ENCODE assay signal across 15 cellular contexts in genomic region chr16:27439273-27440018, GRCh38. TPM values are rescaled to one million over a fixed set of nuclear protein-coding genes. Genes with fewer than 3 reads are reported as not detected.
A peak's percentile ranks its signal among the peaks of the same experiment; 100 is the strongest.
DNase-seq lines count a peak whose midpoint lies in the region; ATAC-seq, FAIRE-seq and TF ChIP-seq lines count a peak whose summit lies in the region.
"Had no signal": no experiment of that assay in that cellular context is flagged by ENCODE, and none has a peak within 500 bp of the region (broad histone marks: within the 10 kb centered on the region; RNA-seq: fewer than 3 reads in every experiment).

No MANE protein-coding gene starts in this region.

- H3K36me3 Mint-ChIP-seq in activated naive CD8-positive, alpha-beta T cell treated with anti-CD3 and anti-CD28 coated beads, Interleukin-2, amount 10 ng/mL, durations not matched to agents 7 days and 5 days: peaks cover 51% of the 10 kb centered on the region
- H3K36me3 Mint-ChIP-seq in naive thymus-derived CD8-positive, alpha-beta T cell: peaks cover 6 to 96% (median 43%) of the 10 kb centered on the region in 3 donors

- H3K36me3 ChIP-seq in BLaER1 treated with 17β-estradiol and CSF1 and Interleukin-3, amounts not matched to agents 10 nM and 100 nM: peaks cover 31 to 99% (median 52%) of the 10 kb centered on the region in 11 experiments
- H3K36me3 ChIP-seq: pancreas had no signal

- FAIRE-seq in GM12892 (lab: Jason Lieb, UNC): peak; percentile 48
- FAIRE-seq: keratinocyte, pancreas had no signal

- no peak for TF ChIP-seq POLR2A in GM12892 (IDR thresholded peaks at IDR 0.05; ENCODE audit: low read depth, low read length)

- peak overlapping the region in 1 of 11 experiments; percentile 25; a peak in 1 of 22 replicates for H3K27ac ChIP-seq in BLaER1 treated with 17β-estradiol and CSF1 and Interleukin-3, amounts not matched to agents 10 nM and 100 nM
- H3K27ac ChIP-seq: pancreas had no signal

- peaks cover 1 to 30% (median 24%) of the 10 kb centered on the region in 10 experiments; a peak in 19 of 20 replicates for H3K4me1 ChIP-seq in BLaER1 treated with 17β-estradiol and CSF1 and Interleukin-3, amounts not matched to agents 10 nM and 100 nM
- H3K4me1 ChIP-seq: pancreas had no signal

- no peaks in the 10 kb centered on the region for H3K27me3 ChIP-seq in BLaER1 treated with 17β-estradiol and CSF1 and Interleukin-3, amounts not matched to agents 10 nM and 100 nM
- H3K27me3 ChIP-seq: pancreas had no signal

- peaks cover 8 to 19% (median 11%) of the 10 kb centered on the region in 11 experiments for H3K9me3 ChIP-seq in BLaER1 treated with 17β-estradiol and CSF1 and Interleukin-3, amounts not matched to agents 10 nM and 100 nM (replicated peaks in 1 of 11)
- H3K9me3 ChIP-seq: pancreas had no signal

- peak overlapping the region; percentile 43 for H3K27ac Mint-ChIP-seq in activated naive CD8-positive, alpha-beta T cell treated with anti-CD3 and anti-CD28 coated beads, Interleukin-2, amount 10 ng/mL, durations not matched to agents 7 days and 5 days
- H3K27ac Mint-ChIP-seq in naive thymus-derived CD8-positive, alpha-beta T cell: peak overlapping the region in 9 of 10 donors; percentile 1 to 80 (median 60)

- H3K9ac ChIP-seq in BLaER1 treated with 17β-estradiol and CSF1 and Interleukin-3, amounts not matched to agents 10 nM and 100 nM: 0 out of 22 replicates have a peak overlapping the region, but pooled peaks of 1 of the 11 experiments have one; percentile 4

- peaks cover 6% of the 10 kb centered on the region for H3K4me1 Mint-ChIP-seq in activated naive CD8-positive, alpha-beta T cell treated with anti-CD3 and anti-CD28 coated beads, Interleukin-2, amount 10 ng/mL, durations not matched to agents 7 days and 5 days
- peaks cover 8 to 20% (median 12%) of the 10 kb centered on the region in 4 donors for H3K4me1 Mint-ChIP-seq in naive thymus-derived CD8-positive, alpha-beta T cell

- H3K9me3 Mint-ChIP-seq in activated naive CD8-positive, alpha-beta T cell treated with anti-CD3 and anti-CD28 coated beads, Interleukin-2, amount 10 ng/mL, durations not matched to agents 7 days and 5 days: peaks cover 1% of the 10 kb centered on the region
- peaks cover 0 to 2% (median 0%) of the 10 kb centered on the region in 9 donors for H3K9me3 Mint-ChIP-seq in naive thymus-derived CD8-positive, alpha-beta T cell

- no peak for ATAC-seq in activated naive CD8-positive, alpha-beta T cell treated with anti-CD3 and anti-CD28 coated beads, Interleukin-2, amount 10 ng/mL, durations not matched to agents 7 days and 5 days (ENCODE audit: low read depth)
- ATAC-seq in naive thymus-derived CD8-positive, alpha-beta T cell: no peak
- ATAC-seq in GM21367 (IDR thresholded peaks at IDR 0.05; ENCODE audit: unreplicated experiment) (no peak), GM21390 (IDR thresholded peaks at IDR 0.05; ENCODE audit: unreplicated experiment) (no peak)
- ATAC-seq: pancreas had no signal

- no peaks in the 10 kb centered on the region for H3K27me3 Mint-ChIP-seq in activated naive CD8-positive, alpha-beta T cell treated with anti-CD3 and anti-CD28 coated beads, Interleukin-2, amount 10 ng/mL, durations not matched to agents 7 days and 5 days
- no peaks in the 10 kb centered on the region for H3K27me3 Mint-ChIP-seq in naive thymus-derived CD8-positive, alpha-beta T cell

- POLR2A ChIA-PET in activated naive CD8-positive, alpha-beta T cell treated with anti-CD3 and anti-CD28 coated beads, Interleukin-2, amount 10 ng/mL, durations not matched to agents 7 days and 5 days (lab: Charles Lee): no interaction called here
- POLR2A ChIA-PET in naive thymus-derived CD8-positive, alpha-beta T cell (lab: Charles Lee): no interaction called here

- H3K4me3 Mint-ChIP-seq in activated naive CD8-positive, alpha-beta T cell treated with anti-CD3 and anti-CD28 coated beads, Interleukin-2, amount 10 ng/mL, durations not matched to agents 7 days and 5 days: no peak overlapping the region
- H3K4me3 Mint-ChIP-seq in naive thymus-derived CD8-positive, alpha-beta T cell: no peak overlapping the region

- H4K20me1 ChIP-seq in BLaER1 treated with 17β-estradiol and CSF1 and Interleukin-3, amounts not matched to agents 10 nM and 100 nM: peaks cover 0 to 79% (median 0%) of the 10 kb centered on the region in 11 experiments; a peak in 6 of 22 replicates

- DNase-seq in GM12892 (ENCODE audit: insufficient read length): no peak
- DNase-seq in activated naive CD8-positive, alpha-beta T cell treated with anti-CD3 and anti-CD28 coated beads, Interleukin-2, amount 10 ng/mL, durations not matched to agents 7 days and 5 days: peak; percentile 16
- DNase-seq in naive thymus-derived CD8-positive, alpha-beta T cell: no peak
- DNase-seq in NOMO-1 (lab: John Stamatoyannopoulos, UW; ENCODE audit: unreplicated experiment in 2 of 2): no peak
- DNase-seq in DMS153 (lab: John Stamatoyannopoulos, UW): no peak
- DNase-seq: activated CD4-positive, alpha-beta T cell treated with anti-CD3 and anti-CD28 coated beads, Interleukin-2, amount 50 U/mL, for 4 hours; C1 segment of cervical spinal cord; midbrain; stimulated activated CD4-positive, alpha-beta T cell treated with anti-CD3 and anti-CD28 coated beads, Interleukin-12 subunit alpha, Interleukin-12 subunit beta, amount 100 ng/mL, for 4 hours had no signal

- no peak overlapping the region for H3K4me3 ChIP-seq in BLaER1 treated with 17β-estradiol and CSF1 and Interleukin-3, amounts not matched to agents 10 nM and 100 nM
- H3K4me3 ChIP-seq: pancreas had no signal

- peak overlapping the region in 8 of 11 experiments; percentile 8 to 64 (median 50); a peak in 13 of 22 replicates for H3K4me2 ChIP-seq in BLaER1 treated with 17β-estradiol and CSF1 and Interleukin-3, amounts not matched to agents 10 nM and 100 nM

RNA-seq across cellular contexts. Expression of gene IL21R, which starts 37.5 kb away (rescaled TPM):
- polyA plus RNA-seq in GM12892 (2012; ENCODE audit: missing spikeins): 31.5 TPM
- total RNA-seq in activated naive CD8-positive, alpha-beta T cell treated with anti-CD3 and anti-CD28 coated beads, Interleukin-2, amount 10 ng/mL, durations not matched to agents 7 days and 5 days: 10 to 100 TPM; 27.2 to 27.5 TPM
- total RNA-seq in naive thymus-derived CD8-positive, alpha-beta T cell: 10 to 100 TPM; 29.3 to 29.4 TPM
- 10 to 100 TPM; 26.5 to 47.1 (median 33.9) TPM for polyA plus RNA-seq in naive thymus-derived CD8-positive, alpha-beta T cell
- total RNA-seq: Daoy had no signal
